15 cellular contexts compared by ENCODE assay signal in genomic region chr19:35565016-35565856, GRCh38. TPM values are rescaled to one million over a fixed set of nuclear protein-coding genes. Genes with fewer than 3 reads are reported as not detected.
DNase-seq lines count a peak whose midpoint lies in the region; ATAC-seq and TF ChIP-seq lines count a peak whose summit lies in the region.
"Had no signal": no experiment of that assay in that cellular context is flagged by ENCODE, and none has a peak within 500 bp of the region (broad histone marks: within the 10 kb centered on the region; RNA-seq: fewer than 3 reads in every experiment).

No MANE protein-coding gene starts in this region.

- no peaks in the 10 kb centered on the region for H3K36me3 Mint-ChIP-seq in natural killer cell treated with Interleukin-12 subunit alpha and Interleukin-12 subunit beta and Interleukin-15 and Interleukin-18, amount 100 ng/mL, for 72 hours
- no peaks in the 10 kb centered on the region for H3K36me3 Mint-ChIP-seq in natural killer cell
- H3K36me3 Mint-ChIP-seq in glutamatergic neuron (ENCODE audit: unreplicated experiment), result no peaks in the 10 kb centered on the region
- no peaks in the 10 kb centered on the region for H3K36me3 Mint-ChIP-seq in activated T-helper 1 cell treated with anti-CD3 and anti-CD28 coated beads, Interleukin-12 subunit alpha, Interleukin-12 subunit beta, Interleukin-2, Interleukin-4 antibody, amounts not matched to agents 30 ng/mL and 10 ng/mL and 1 ng/mL, durations not matched to agents 14 hours and 24 hours and 36 hours (ENCODE audit: low read depth)
- H3K36me3 Mint-ChIP-seq in activated T-cell treated with anti-CD3 and anti-CD28 coated beads, Interleukin-2, amount 50 U/mL, for 72 hours (ENCODE audit: insufficient read depth in 2 of 2), result no peaks in the 10 kb centered on the region
- H3K36me3 Mint-ChIP-seq: CD8-positive, alpha-beta memory T cell had no signal

- H3K27me3 Mint-ChIP-seq in natural killer cell treated with Interleukin-12 subunit alpha and Interleukin-12 subunit beta and Interleukin-15 and Interleukin-18, amount 100 ng/mL, for 72 hours, result peaks cover 23 to 28% of the 10 kb centered on the region in 2 donors
- H3K27me3 Mint-ChIP-seq in natural killer cell (ENCODE audit: low read depth in 2 of 2) (peaks cover 4 to 27% of the 10 kb centered on the region in 2 donors), glutamatergic neuron (ENCODE audit: unreplicated experiment) (peaks cover 8% of the 10 kb centered on the region)
- H3K27me3 Mint-ChIP-seq in activated T-helper 1 cell treated with anti-CD3 and anti-CD28 coated beads, Interleukin-12 subunit alpha, Interleukin-12 subunit beta, Interleukin-2, Interleukin-4 antibody, amounts not matched to agents 30 ng/mL and 10 ng/mL and 1 ng/mL, durations not matched to agents 14 hours and 24 hours and 36 hours (ENCODE audit: insufficient read depth), result peaks cover 11% of the 10 kb centered on the region
- peaks cover 41% of the 10 kb centered on the region for H3K27me3 Mint-ChIP-seq in activated T-cell treated with anti-CD3 and anti-CD28 coated beads, Interleukin-2, amount 50 U/mL, for 72 hours (ENCODE audit: low read depth)

- no peaks in the 10 kb centered on the region for H3K4me1 Mint-ChIP-seq in natural killer cell treated with Interleukin-12 subunit alpha and Interleukin-12 subunit beta and Interleukin-15 and Interleukin-18, amount 100 ng/mL, for 72 hours (ENCODE audit: low read depth in 2 of 2)
- H3K4me1 Mint-ChIP-seq in natural killer cell (no peaks in the 10 kb centered on the region), glutamatergic neuron (ENCODE audit: low read depth, unreplicated experiment) (no peaks in the 10 kb centered on the region)
- no peaks in the 10 kb centered on the region for H3K4me1 Mint-ChIP-seq in activated T-helper 1 cell treated with anti-CD3 and anti-CD28 coated beads, Interleukin-12 subunit alpha, Interleukin-12 subunit beta, Interleukin-2, Interleukin-4 antibody, amounts not matched to agents 30 ng/mL and 10 ng/mL and 1 ng/mL, durations not matched to agents 14 hours and 24 hours and 36 hours (ENCODE audit: low read depth)
- no peaks in the 10 kb centered on the region for H3K4me1 Mint-ChIP-seq in activated T-cell treated with anti-CD3 and anti-CD28 coated beads, Interleukin-2, amount 50 U/mL, for 72 hours (ENCODE audit: low read depth)
- H3K4me1 Mint-ChIP-seq: CD8-positive, alpha-beta memory T cell had no signal

- H3K4me3 Mint-ChIP-seq in natural killer cell treated with Interleukin-12 subunit alpha and Interleukin-12 subunit beta and Interleukin-15 and Interleukin-18, amount 100 ng/mL, for 72 hours, result no peak overlapping the region
- H3K4me3 Mint-ChIP-seq in natural killer cell (no peak overlapping the region), glutamatergic neuron (ENCODE audit: unreplicated experiment) (no peak overlapping the region)
- H3K4me3 Mint-ChIP-seq in activated T-helper 1 cell treated with anti-CD3 and anti-CD28 coated beads, Interleukin-12 subunit alpha, Interleukin-12 subunit beta, Interleukin-2, Interleukin-4 antibody, amounts not matched to agents 30 ng/mL and 10 ng/mL and 1 ng/mL, durations not matched to agents 14 hours and 24 hours and 36 hours, result no peak overlapping the region
- H3K4me3 Mint-ChIP-seq in activated T-cell treated with anti-CD3 and anti-CD28 coated beads, Interleukin-2, amount 50 U/mL, for 72 hours, result no peak overlapping the region
- H3K4me3 Mint-ChIP-seq: CD8-positive, alpha-beta memory T cell had no signal

- DNase-seq in natural killer cell treated with Interleukin-12 subunit alpha and Interleukin-12 subunit beta and Interleukin-15 and Interleukin-18, amount 100 ng/mL, for 72 hours (ENCODE audit: low spot score), result peak; percentile 23
- no peak for DNase-seq in natural killer cell
- no peak for DNase-seq in glutamatergic neuron
- no peak for DNase-seq in activated T-helper 1 cell treated with anti-CD3 and anti-CD28 coated beads, Interleukin-12 subunit alpha, Interleukin-12 subunit beta, Interleukin-2, Interleukin-4 antibody, amounts not matched to agents 30 ng/mL and 10 ng/mL and 1 ng/mL, durations not matched to agents 14 hours and 24 hours and 36 hours (ENCODE audit: low spot score)
- DNase-seq in activated T-cell treated with anti-CD3 and anti-CD28 coated beads, Interleukin-2, amount 50 U/mL, for 72 hours, result no peak
- DNase-seq in COLO668 (lab: John Stamatoyannopoulos, UW; ENCODE audit: unreplicated experiment), result no peak
- DNase-seq: C1 segment of cervical spinal cord; CD8-positive, alpha-beta memory T cell; GOT3; NCI-H1105; NCI-H2081 treated with DMSO at 0.1 percent for 48 hours; NCI-H446 treated with DMSO at 0.1 percent for 48 hours; SHP77 had no signal

- no peak for ATAC-seq in natural killer cell treated with Interleukin-12 subunit alpha and Interleukin-12 subunit beta and Interleukin-15 and Interleukin-18, amount 100 ng/mL, for 72 hours
- no peak for ATAC-seq in natural killer cell
- no peak for ATAC-seq in activated T-cell treated with anti-CD3 and anti-CD28 coated beads, Interleukin-2, amount 50 U/mL, for 72 hours (replicated peaks in 1 of 2)

- TF ChIP-seq CTCF in natural killer cell (IDR thresholded peaks at IDR 0.05) (no peak), glutamatergic neuron (IDR thresholded peaks at IDR 0.05; ENCODE audit: partially characterized antibody, unreplicated experiment) (no peak)

- no peak overlapping the region for H3K27ac Mint-ChIP-seq in natural killer cell treated with Interleukin-12 subunit alpha and Interleukin-12 subunit beta and Interleukin-15 and Interleukin-18, amount 100 ng/mL, for 72 hours
- H3K27ac Mint-ChIP-seq in natural killer cell (no peak overlapping the region), glutamatergic neuron (ENCODE audit: unreplicated experiment) (peak overlapping the region; percentile 2)
- H3K27ac Mint-ChIP-seq in activated T-helper 1 cell treated with anti-CD3 and anti-CD28 coated beads, Interleukin-12 subunit alpha, Interleukin-12 subunit beta, Interleukin-2, Interleukin-4 antibody, amounts not matched to agents 30 ng/mL and 10 ng/mL and 1 ng/mL, durations not matched to agents 14 hours and 24 hours and 36 hours, result no peak overlapping the region
- H3K27ac Mint-ChIP-seq in activated T-cell treated with anti-CD3 and anti-CD28 coated beads, Interleukin-2, amount 50 U/mL, for 72 hours, result no peak overlapping the region

- intact Hi-C loops in natural killer cell (cut with micrococcal nuclease), result no loop called here
- intact Hi-C loops in activated T-helper 1 cell treated with anti-CD3 and anti-CD28 coated beads, Interleukin-12 subunit alpha, Interleukin-12 subunit beta, Interleukin-2, Interleukin-4 antibody, amounts not matched to agents 30 ng/mL and 10 ng/mL and 1 ng/mL, durations not matched to agents 14 hours and 24 hours and 36 hours (cut with micrococcal nuclease), result no loop called here

- no peaks in the 10 kb centered on the region for H3K9me3 Mint-ChIP-seq in natural killer cell treated with Interleukin-12 subunit alpha and Interleukin-12 subunit beta and Interleukin-15 and Interleukin-18, amount 100 ng/mL, for 72 hours
- H3K9me3 Mint-ChIP-seq in natural killer cell (no peaks in the 10 kb centered on the region), glutamatergic neuron (ENCODE audit: unreplicated experiment) (peaks cover 3% of the 10 kb centered on the region)
- no peaks in the 10 kb centered on the region for H3K9me3 Mint-ChIP-seq in activated T-helper 1 cell treated with anti-CD3 and anti-CD28 coated beads, Interleukin-12 subunit alpha, Interleukin-12 subunit beta, Interleukin-2, Interleukin-4 antibody, amounts not matched to agents 30 ng/mL and 10 ng/mL and 1 ng/mL, durations not matched to agents 14 hours and 24 hours and 36 hours
- no peaks in the 10 kb centered on the region for H3K9me3 Mint-ChIP-seq in activated T-cell treated with anti-CD3 and anti-CD28 coated beads, Interleukin-2, amount 50 U/mL, for 72 hours

RNA-seq across cellular contexts. Expression of gene ATP4A, which starts 1.8 kb away (rescaled TPM):
- total RNA-seq in natural killer cell treated with Interleukin-12 subunit alpha and Interleukin-12 subunit beta and Interleukin-15 and Interleukin-18, amount 100 ng/mL, for 72 hours, result not detected
- not detected for total RNA-seq in natural killer cell
- total RNA-seq in glutamatergic neuron (ENCODE audit: unreplicated experiment), result 0.32 TPM
- total RNA-seq in activated T-helper 1 cell treated with anti-CD3 and anti-CD28 coated beads, Interleukin-12 subunit alpha, Interleukin-12 subunit beta, Interleukin-2, Interleukin-4 antibody, amounts not matched to agents 30 ng/mL and 10 ng/mL and 1 ng/mL, durations not matched to agents 14 hours and 24 hours and 36 hours, result not detected in 2 replicates
- not detected for total RNA-seq in activated T-cell treated with anti-CD3 and anti-CD28 coated beads, Interleukin-2, amount 50 U/mL, for 72 hours
- total RNA-seq: A673; CD8-positive, alpha-beta memory T cell had no signal

RNA-seq across cellular contexts. Expression of gene TMEM147, which starts 19.8 kb away (rescaled TPM):
- total RNA-seq in natural killer cell treated with Interleukin-12 subunit alpha and Interleukin-12 subunit beta and Interleukin-15 and Interleukin-18, amount 100 ng/mL, for 72 hours, result 10 to 100 TPM; 25.3 to 34.4 TPM
- total RNA-seq in natural killer cell, result 10 to 100 TPM; 30.6 to 37.9 (median 31.2) TPM
- 67.2 TPM for total RNA-seq in glutamatergic neuron (ENCODE audit: unreplicated experiment)
- total RNA-seq in activated T-helper 1 cell treated with anti-CD3 and anti-CD28 coated beads, Interleukin-12 subunit alpha, Interleukin-12 subunit beta, Interleukin-2, Interleukin-4 antibody, amounts not matched to agents 30 ng/mL and 10 ng/mL and 1 ng/mL, durations not matched to agents 14 hours and 24 hours and 36 hours, result 122 and 123 TPM in 2 replicates
- total RNA-seq in activated T-cell treated with anti-CD3 and anti-CD28 coated beads, Interleukin-2, amount 50 U/mL, for 72 hours, result 10 to 100 TPM; 79.0 to 87.8 TPM

RNA-seq across cellular contexts. Expression of gene PMIS2, which starts 20.7 kb away (rescaled TPM):
- total RNA-seq in natural killer cell treated with Interleukin-12 subunit alpha and Interleukin-12 subunit beta and Interleukin-15 and Interleukin-18, amount 100 ng/mL, for 72 hours, result not detected
- total RNA-seq in natural killer cell (not detected), glutamatergic neuron (ENCODE audit: unreplicated experiment) (not detected)
- total RNA-seq in activated T-helper 1 cell treated with anti-CD3 and anti-CD28 coated beads, Interleukin-12 subunit alpha, Interleukin-12 subunit beta, Interleukin-2, Interleukin-4 antibody, amounts not matched to agents 30 ng/mL and 10 ng/mL and 1 ng/mL, durations not matched to agents 14 hours and 24 hours and 36 hours, result not detected in 2 replicates
- not detected for total RNA-seq in activated T-cell treated with anti-CD3 and anti-CD28 coated beads, Interleukin-2, amount 50 U/mL, for 72 hours
- total RNA-seq: A673; CD8-positive, alpha-beta memory T cell; OCI-LY7 had no signal

RNA-seq across cellular contexts. Expression of gene GAPDHS, which starts 32.0 kb away (rescaled TPM):
- total RNA-seq in natural killer cell treated with Interleukin-12 subunit alpha and Interleukin-12 subunit beta and Interleukin-15 and Interleukin-18, amount 100 ng/mL, for 72 hours, result not detected
- not detected for total RNA-seq in natural killer cell
- total RNA-seq in glutamatergic neuron (ENCODE audit: unreplicated experiment), result not detected
- not detected in 2 replicates for total RNA-seq in activated T-helper 1 cell treated with anti-CD3 and anti-CD28 coated beads, Interleukin-12 subunit alpha, Interleukin-12 subunit beta, Interleukin-2, Interleukin-4 antibody, amounts not matched to agents 30 ng/mL and 10 ng/mL and 1 ng/mL, durations not matched to agents 14 hours and 24 hours and 36 hours
- not detected for total RNA-seq in activated T-cell treated with anti-CD3 and anti-CD28 coated beads, Interleukin-2, amount 50 U/mL, for 72 hours
- total RNA-seq: A673; CD8-positive, alpha-beta memory T cell; OCI-LY7 had no signal

RNA-seq across cellular contexts. Expression of gene SBSN, which starts 37.1 kb away (rescaled TPM):
- total RNA-seq in natural killer cell treated with Interleukin-12 subunit alpha and Interleukin-12 subunit beta and Interleukin-15 and Interleukin-18, amount 100 ng/mL, for 72 hours, result not detected
- not detected for total RNA-seq in natural killer cell
- total RNA-seq in glutamatergic neuron (ENCODE audit: unreplicated experiment), result 0.29 TPM
- not detected in 2 replicates for total RNA-seq in activated T-helper 1 cell treated with anti-CD3 and anti-CD28 coated beads, Interleukin-12 subunit alpha, Interleukin-12 subunit beta, Interleukin-2, Interleukin-4 antibody, amounts not matched to agents 30 ng/mL and 10 ng/mL and 1 ng/mL, durations not matched to agents 14 hours and 24 hours and 36 hours
- under 1 TPM in 1 of 2 donors, not detected in 1; 0.21 TPM for total RNA-seq in activated T-cell treated with anti-CD3 and anti-CD28 coated beads, Interleukin-2, amount 50 U/mL, for 72 hours
- total RNA-seq: A673; CD8-positive, alpha-beta memory T cell; OCI-LY7 had no signal
